In the genomic region with DNA sequence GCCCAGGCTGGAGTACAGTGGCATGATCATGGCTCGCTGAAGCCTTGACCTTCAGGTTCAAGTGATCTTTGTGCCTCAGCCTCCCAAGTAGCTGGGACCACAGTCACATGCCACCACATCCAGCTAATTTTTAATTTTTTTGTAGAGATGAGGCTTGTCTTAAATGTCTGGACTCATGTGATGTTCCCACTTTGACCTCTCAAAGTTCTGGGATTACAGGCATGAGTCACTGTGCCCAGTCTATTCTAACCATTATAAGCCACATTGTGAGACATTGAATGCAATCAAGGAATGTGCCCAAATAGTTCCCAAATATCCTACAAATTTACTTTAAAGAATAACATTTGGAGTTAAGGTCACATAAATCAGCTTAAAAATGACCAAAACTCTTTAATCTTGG, we compare ENCODE assay signal across 27 cellular contexts.
DNase-seq lines count a peak whose midpoint lies in the region; ATAC-seq lines count a peak whose summit lies in the region.
"Had no signal": no experiment of that assay in that cellular context is flagged by ENCODE, and none has a peak within 500 bp of the region (broad histone marks: within the 10 kb centered on the region; RNA-seq: fewer than 3 reads in every experiment).

No MANE protein-coding gene starts in this region.

- DNase-seq in EL (peak; percentile 19), adipocyte (ENCODE audit: low read depth) (peak; percentile 15), fibroblast of peridontal ligament (ENCODE audit: extremely low read depth) (peak; percentile 41), mesenchymal stem cell (peak; percentile 43), NCI-H510A treated with DMSO at 0.1 percent for 48 hours (lab: John Stamatoyannopoulos, UW) (no peak), NCI-H345 (lab: John Stamatoyannopoulos, UW) (no peak), T-helper 2 cell (no peak)
- DNase-seq in stimulated activated naive CD8-positive, alpha-beta T cell treated with anti-CD3 and anti-CD28 coated beads, Interleukin-15, amount 100 ng/mL, for 72 hours = no peak
- DNase-seq: AML-193; Caco-2; CD4-positive, alpha-beta T cell; GF-D8; GOT3; Karpas-422; MV-4-11; NCI-H1105; NCI-H146; NCI-H2029; NCI-H446 treated with DMSO at 0.1 percent for 48 hours; NCI-H526 treated with DMSO at 0.1 percent for 48 hours; PC-9; SJCRH30 had no signal

- peak overlapping the region in 1 of 2 experiments; percentile 23 for H3K18ac ChIP-seq in mesenchymal stem cell (ENCODE audit: low read depth in 1 of 2, low read length in 2 of 2)

- H3K36me3 ChIP-seq in adipocyte (ENCODE audit: control insufficient read depth, insufficient read depth, low read length, severe bottlenecking) (no peaks in the 10 kb centered on the region), mesenchymal stem cell (ENCODE audit: control insufficient read depth in 1 of 2, insufficient read depth in 2 of 2, low read depth in 1 of 2, low read length in 2 of 2) (no peaks in the 10 kb centered on the region)
- H3K36me3 ChIP-seq: BLaER1 treated with 17β-estradiol and CSF1 and Interleukin-3, amounts not matched to agents 10 nM and 100 nM; SJCRH30 had no signal

- H3K27ac Mint-ChIP-seq in stimulated activated naive CD8-positive, alpha-beta T cell treated with anti-CD3 and anti-CD28 coated beads, Interleukin-15, amount 100 ng/mL, for 72 hours = no peak overlapping the region
- H3K27ac Mint-ChIP-seq: CD4-positive, alpha-beta T cell had no signal

- H3K14ac ChIP-seq in mesenchymal stem cell (ENCODE audit: low read length in 2 of 2) = no peak overlapping the region

- H2AFZ ChIP-seq in mesenchymal stem cell (ENCODE audit: low read depth, low read length) = no peak overlapping the region
- H2AFZ ChIP-seq: PC-9 had no signal

- no peaks in the 10 kb centered on the region for H3K4me1 Mint-ChIP-seq in stimulated activated naive CD8-positive, alpha-beta T cell treated with anti-CD3 and anti-CD28 coated beads, Interleukin-15, amount 100 ng/mL, for 72 hours

- H3K27me3 ChIP-seq in adipocyte (replicated peaks; ENCODE audit: control insufficient read depth, insufficient read depth, low read length) (no peaks in the 10 kb centered on the region), mesenchymal stem cell (ENCODE audit: control insufficient read depth in 1 of 2, insufficient read depth in 1 of 2, low read length in 2 of 2) (no peaks in the 10 kb centered on the region)
- H3K27me3 ChIP-seq: BLaER1 treated with 17β-estradiol and CSF1 and Interleukin-3, amounts not matched to agents 10 nM and 100 nM; SJCRH30 had no signal

- peaks cover 3 to 7% of the 10 kb centered on the region in 2 donors for H3K9me3 Mint-ChIP-seq in stimulated activated naive CD8-positive, alpha-beta T cell treated with anti-CD3 and anti-CD28 coated beads, Interleukin-15, amount 100 ng/mL, for 72 hours
- H3K9me3 Mint-ChIP-seq: CD4-positive, alpha-beta T cell had no signal

- no peak overlapping the region for H3K4me2 ChIP-seq in mesenchymal stem cell (ENCODE audit: low read length, poor library complexity, severe bottlenecking)
- H3K4me2 ChIP-seq: A549; BLaER1 treated with 17β-estradiol and CSF1 and Interleukin-3, amounts not matched to agents 10 nM and 100 nM; PC-9 had no signal

- no peak overlapping the region for H2BK15ac ChIP-seq in mesenchymal stem cell (ENCODE audit: low read depth, poor library complexity, severe bottlenecking)

- no peaks in the 10 kb centered on the region for H3K9me3 ChIP-seq in adipocyte (ENCODE audit: control insufficient read depth, low read length)
- no peaks in the 10 kb centered on the region for H3K9me3 ChIP-seq in mesenchymal stem cell (ENCODE audit: control insufficient read depth, low read length)
- H3K9me3 ChIP-seq: A549; BLaER1 treated with 17β-estradiol and CSF1 and Interleukin-3, amounts not matched to agents 10 nM and 100 nM; Caco-2; SJCRH30 had no signal

- no peak overlapping the region for H4K8ac ChIP-seq in mesenchymal stem cell (ENCODE audit: low read length)

- no peak overlapping the region for H4K91ac ChIP-seq in mesenchymal stem cell (ENCODE audit: low read length)

- H2BK12ac ChIP-seq in mesenchymal stem cell (ENCODE audit: low read length in 2 of 2) = no peak overlapping the region

- 100% methylated on average over 1 of the region's 1 CpG for WGBS in mesenchymal stem cell

- H3K9ac ChIP-seq in adipocyte (ENCODE audit: low read length) = no peak overlapping the region
- H3K9ac ChIP-seq in mesenchymal stem cell (ENCODE audit: low read length) = no peak overlapping the region
- H3K9ac ChIP-seq: BLaER1 treated with 17β-estradiol and CSF1 and Interleukin-3, amounts not matched to agents 10 nM and 100 nM had no signal

- H3K4ac ChIP-seq in mesenchymal stem cell (ENCODE audit: low read depth in 1 of 2, low read length in 2 of 2) = no peak overlapping the region

- H3K23ac ChIP-seq in mesenchymal stem cell (ENCODE audit: low read length in 2 of 2) = no peak overlapping the region

- H3K27ac ChIP-seq in mesenchymal stem cell (ENCODE audit: low read length, poor library complexity, severe bottlenecking) = no peak overlapping the region
- H3K27ac ChIP-seq: A549; BLaER1 treated with 17β-estradiol and CSF1 and Interleukin-3, amounts not matched to agents 10 nM and 100 nM; HL-60; PC-9; SJCRH30 had no signal

- no peak overlapping the region for H3K4me3 Mint-ChIP-seq in stimulated activated naive CD8-positive, alpha-beta T cell treated with anti-CD3 and anti-CD28 coated beads, Interleukin-15, amount 100 ng/mL, for 72 hours
- H3K4me3 Mint-ChIP-seq: CD4-positive, alpha-beta T cell had no signal

- H2BK120ac ChIP-seq in mesenchymal stem cell (ENCODE audit: low read depth, low read length) = no peak overlapping the region

- H3K79me1 ChIP-seq in mesenchymal stem cell (replicated peaks; ENCODE audit: low read length, poor library complexity, severe bottlenecking) = no peaks in the 10 kb centered on the region

- no peak overlapping the region for H2AK5ac ChIP-seq in mesenchymal stem cell (ENCODE audit: low read length, severe bottlenecking)

- no peak for ATAC-seq in stimulated activated naive CD8-positive, alpha-beta T cell treated with anti-CD3 and anti-CD28 coated beads, Interleukin-15, amount 100 ng/mL, for 72 hours
- ATAC-seq: A549, HCT116, Right ventricle myocardium inferior had no signal

- H2BK5ac ChIP-seq in mesenchymal stem cell (ENCODE audit: low read depth, low read length, poor library complexity, severe bottlenecking) = no peak overlapping the region

- H3K4me3 ChIP-seq in adipocyte (ENCODE audit: low read length) = no peak overlapping the region
- no peak overlapping the region for H3K4me3 ChIP-seq in mesenchymal stem cell (ENCODE audit: insufficient read depth in 1 of 2, low read depth in 1 of 2, low read length in 2 of 2)
- H3K4me3 ChIP-seq: A549; BLaER1 treated with 17β-estradiol and CSF1 and Interleukin-3, amounts not matched to agents 10 nM and 100 nM; PC-9; SJCRH30 had no signal

- peaks cover 15% of the 10 kb centered on the region for H3K27me3 Mint-ChIP-seq in stimulated activated naive CD8-positive, alpha-beta T cell treated with anti-CD3 and anti-CD28 coated beads, Interleukin-15, amount 100 ng/mL, for 72 hours

- H3K4me1 ChIP-seq in adipocyte (ENCODE audit: control insufficient read depth, insufficient read depth, low read length) (no peaks in the 10 kb centered on the region), mesenchymal stem cell (ENCODE audit: control insufficient read depth, insufficient read depth, low read depth, low read length) (no peaks in the 10 kb centered on the region)
- H3K4me1 ChIP-seq: A549; BLaER1 treated with 17β-estradiol and CSF1 and Interleukin-3, amounts not matched to agents 10 nM and 100 nM; SJCRH30 had no signal

Comparison
In these comparisons a context has a peak if more than half of its experiments do, and no peak if none do; other contexts are left out.
1. DNase-seq: peak in EL (single experiment), adipocyte (single experiment), fibroblast of peridontal ligament (single experiment) and mesenchymal stem cell (single experiment); none in NCI-H510A treated with DMSO at 0.1 percent for 48 hours (single experiment), NCI-H345 (single experiment), stimulated activated naive CD8-positive, alpha-beta T cell treated with anti-CD3 and anti-CD28 coated beads, Interleukin-15, amount 100 ng/mL, for 72 hours (0 of 2) and T-helper 2 cell (0 of 5).